26 cellular contexts compared by ENCODE assay signal in genomic region chr17:1933875-1934715, GRCh38.
"Had no signal": no experiment of that assay in that cellular context is flagged by ENCODE, and none has a peak within 500 bp of the region (broad histone marks: within the 10 kb centered on the region; RNA-seq: fewer than 3 reads in every experiment).

No MANE protein-coding gene starts in this region.

- H3K4me1 ChIP-seq: adrenal gland had no signal

- H3K36me3 ChIP-seq: adrenal gland had no signal

- H3K9me3 Mint-ChIP-seq: activated B cell treated with CpG ODN at 0.5 μM for 24 hours; activated CD4-positive, alpha-beta T cell treated with anti-CD3 and anti-CD28 coated beads, Interleukin-2, amount 10 ng/mL, durations not matched to agents 24 days and 14 days; activated naive CD8-positive, alpha-beta T cell treated with anti-CD3 and anti-CD28 coated beads, Interleukin-2, amount 10 ng/mL, durations not matched to agents 7 days and 5 days; activated T-cell treated with anti-CD3 and anti-CD28 coated beads, Interleukin-2, amount 50 U/mL, for 4 hours had no signal

- H3K27ac ChIP-seq: adrenal gland, body of pancreas had no signal

- H3K9me3 ChIP-seq: adrenal gland, body of pancreas had no signal

- H3K36me3 Mint-ChIP-seq: activated naive CD8-positive, alpha-beta T cell treated with anti-CD3 and anti-CD28 coated beads, Interleukin-2, amount 10 ng/mL, durations not matched to agents 7 days and 5 days had no signal

- H3K27ac Mint-ChIP-seq: activated B cell treated with CpG ODN at 0.5 μM for 24 hours; activated CD4-positive, alpha-beta T cell treated with anti-CD3 and anti-CD28 coated beads, Interleukin-2, amount 10 ng/mL, durations not matched to agents 24 days and 14 days; activated naive CD8-positive, alpha-beta T cell treated with anti-CD3 and anti-CD28 coated beads, Interleukin-2, amount 10 ng/mL, durations not matched to agents 7 days and 5 days; T-helper 17 cell had no signal

- H3K27me3 Mint-ChIP-seq: activated B cell treated with CpG ODN at 0.5 μM for 24 hours; activated CD4-positive, alpha-beta T cell treated with anti-CD3 and anti-CD28 coated beads, Interleukin-2, amount 10 ng/mL, durations not matched to agents 24 days and 14 days; activated naive CD8-positive, alpha-beta T cell treated with anti-CD3 and anti-CD28 coated beads, Interleukin-2, amount 10 ng/mL, durations not matched to agents 7 days and 5 days; T-helper 17 cell had no signal

- ATAC-seq: activated T-cell treated with anti-CD3 and anti-CD28 coated beads, Interleukin-2, amount 50 U/mL, for 4 hours; body of pancreas; K562; PC-3; T-helper 17 cell had no signal

- H3K4me3 ChIP-seq: adrenal gland, body of pancreas, K562 had no signal

- H3K27me3 ChIP-seq: adrenal gland, body of pancreas had no signal

- H3K4me1 Mint-ChIP-seq: activated B cell treated with CpG ODN at 0.5 μM for 24 hours; activated CD4-positive, alpha-beta T cell treated with anti-CD3 and anti-CD28 coated beads, Interleukin-2, amount 10 ng/mL, durations not matched to agents 24 days and 14 days; activated naive CD8-positive, alpha-beta T cell treated with anti-CD3 and anti-CD28 coated beads, Interleukin-2, amount 10 ng/mL, durations not matched to agents 7 days and 5 days had no signal

- H3K4me3 Mint-ChIP-seq: activated B cell treated with CpG ODN at 0.5 μM for 24 hours; activated CD4-positive, alpha-beta T cell treated with anti-CD3 and anti-CD28 coated beads, Interleukin-2, amount 10 ng/mL, durations not matched to agents 24 days and 14 days; activated naive CD8-positive, alpha-beta T cell treated with anti-CD3 and anti-CD28 coated beads, Interleukin-2, amount 10 ng/mL, durations not matched to agents 7 days and 5 days; activated T-cell treated with anti-CD3 and anti-CD28 coated beads, Interleukin-2, amount 50 U/mL, for 4 hours; T-helper 17 cell had no signal

- DNase-seq: activated B cell treated with CpG ODN at 0.5 μM for 24 hours; activated CD4-positive, alpha-beta T cell treated with anti-CD3 and anti-CD28 coated beads for 1 hour; activated CD4-positive, alpha-beta T cell treated with anti-CD3 and anti-CD28 coated beads, Interleukin-2, amount 10 ng/mL, durations not matched to agents 24 days and 14 days; activated CD4-positive, alpha-beta T cell treated with anti-CD3 and anti-CD28 coated beads, Interleukin-2, amount 50 U/mL, for 48 hours; activated CD8-positive, alpha-beta memory T cell treated with anti-CD3 and anti-CD28 coated beads for 24 hours; activated gamma-delta T cell treated with Interleukin-2 at 50 U/mL for 16 hours; activated naive CD4-positive, alpha-beta T cell treated with anti-CD3 and anti-CD28 coated beads, Interleukin-2, amount 50 U/mL, for 16 hours; activated naive CD8-positive, alpha-beta T cell treated with anti-CD3 and anti-CD28 coated beads, Interleukin-2, amount 10 ng/mL, durations not matched to agents 7 days and 5 days; activated T-cell treated with anti-CD3 and anti-CD28 coated beads, Interleukin-2, amount 50 U/mL, for 4 hours; adrenal gland; aorta; body of pancreas; Karpas-422; MM.1S; NCI-H1105; NCI-H1436; NCI-H1694 treated with DMSO at 0.1 percent for 48 hours; NCI-H2029 treated with DMSO at 0.1 percent for 48 hours; NCI-H345; NCI-H510A; NCI-H69; PC-3; SIG-M5; T-helper 17 cell; T-helper 9 cell had no signal
